In the genomic region with DNA sequence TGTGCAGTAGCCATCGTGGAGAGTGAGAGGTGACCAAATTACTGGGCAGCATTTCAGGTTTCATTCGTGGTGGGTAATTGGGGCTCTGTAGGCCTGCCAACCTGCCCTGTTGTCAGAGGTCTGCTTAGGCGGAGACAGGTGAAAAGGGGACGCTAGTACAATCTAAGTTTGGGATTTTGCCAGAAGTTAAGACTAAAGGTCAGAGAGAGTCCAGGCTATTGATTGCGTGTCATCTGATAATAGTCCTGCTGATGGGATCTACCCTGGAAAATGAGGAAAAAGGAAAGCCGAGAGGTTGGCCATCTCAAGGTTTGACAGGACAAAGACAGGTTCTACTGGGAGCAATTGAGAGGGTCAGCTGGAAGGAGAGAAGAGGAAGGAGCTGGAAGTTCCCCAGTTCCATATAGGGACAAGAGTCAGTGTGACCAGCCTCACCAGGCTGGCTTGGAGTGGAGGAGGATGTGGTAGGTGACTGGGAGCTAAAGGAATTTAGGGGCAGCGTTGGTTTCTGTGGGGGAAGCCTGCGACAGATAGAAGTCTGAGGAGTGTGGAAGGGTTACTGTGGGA, we compare ENCODE assay signal across 1 cellular context.
TF ChIP-seq lines count a peak whose summit lies in the region.

No MANE protein-coding gene starts in this region.

TF ChIP-seq in HepG2, 621 proteins besides CTCF, POLR2A, EP300 and RAD21 (continued from another document):
- TF ChIP-seq ARID4A (CRISPR knock-in tag; IDR thresholded peaks at IDR 0.05; ENCODE audit: borderline replicate concordance): peak; percentile 61; the same call in 1 of the 2 replicates
- TF ChIP-seq TBX2 (CRISPR knock-in tag; IDR thresholded peaks at IDR 0.05; ENCODE audit: borderline replicate concordance): peak; percentile 47; the same call in 1 of the 2 replicates
- TF ChIP-seq NR2F1 (CRISPR knock-in tag; IDR thresholded peaks at IDR 0.05): peak; percentile 12 to 51; a peak in 2 of 4 replicates
- peak; percentile 46; the same call in 1 of the 2 replicates for TF ChIP-seq SALL1 (CRISPR knock-in tag; IDR thresholded peaks at IDR 0.05)
- TF ChIP-seq, protein P1, sequence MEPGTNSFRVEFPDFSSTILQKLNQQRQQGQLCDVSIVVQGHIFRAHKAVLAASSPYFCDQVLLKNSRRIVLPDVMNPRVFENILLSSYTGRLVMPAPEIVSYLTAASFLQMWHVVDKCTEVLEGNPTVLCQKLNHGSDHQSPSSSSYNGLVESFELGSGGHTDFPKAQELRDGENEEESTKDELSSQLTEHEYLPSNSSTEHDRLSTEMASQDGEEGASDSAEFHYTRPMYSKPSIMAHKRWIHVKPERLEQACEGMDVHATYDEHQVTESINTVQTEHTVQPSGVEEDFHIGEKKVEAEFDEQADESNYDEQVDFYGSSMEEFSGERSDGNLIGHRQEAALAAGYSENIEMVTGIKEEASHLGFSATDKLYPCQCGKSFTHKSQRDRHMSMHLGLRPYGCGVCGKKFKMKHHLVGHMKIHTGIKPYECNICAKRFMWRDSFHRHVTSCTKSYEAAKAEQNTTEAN (CRISPR knock-in tag; conservative IDR thresholded peaks at IDR 0.05): no peak
- no peak for TF ChIP-seq ZNF614 (CRISPR knock-in tag; IDR thresholded peaks at IDR 0.05; ENCODE audit: borderline replicate concordance)
- peak; percentile 27; the same call in 1 of the 2 replicates for TF ChIP-seq ZNF646 (CRISPR knock-in tag; IDR thresholded peaks at IDR 0.05)
- TF ChIP-seq ELF3 (CRISPR knock-in tag; IDR thresholded peaks at IDR 0.05): peak; percentile 18; the same call in 1 of the 2 replicates
- 0 out of 2 replicates have a peak, but pooled peaks have one; percentile 8 for TF ChIP-seq ZNF543 (CRISPR knock-in tag; IDR thresholded peaks at IDR 0.05)
- TF ChIP-seq GLMP (CRISPR knock-in tag; IDR thresholded peaks at IDR 0.05; ENCODE audit: borderline replicate concordance): no peak
- 0 out of 2 replicates have a peak, but pooled peaks have one; percentile 46 for TF ChIP-seq ZNF724P (CRISPR knock-in tag; IDR thresholded peaks at IDR 0.05; ENCODE audit: borderline replicate concordance)
- TF ChIP-seq ZNF510 (CRISPR knock-in tag; IDR thresholded peaks at IDR 0.05; ENCODE audit: low read depth): no peak
